In genomic region chr7:27608776-27609495, GRCh38 we compare ENCODE assay signal across 18 cellular contexts. TPM values are rescaled to one million over a fixed set of nuclear protein-coding genes. Genes with fewer than 3 reads are reported as not detected.
DNase-seq lines count a peak whose midpoint lies in the region; ATAC-seq, FAIRE-seq and TF ChIP-seq lines count a peak whose summit lies in the region.
"Had no signal": no experiment of that assay in that cellular context is flagged by ENCODE, and none has a peak within 500 bp of the region (broad histone marks: within the 10 kb centered on the region; RNA-seq: fewer than 3 reads in every experiment).

No MANE protein-coding gene starts in this region.

- DNase-seq in H54 (ENCODE audit: insufficient read length, low spot score) (no peak), Panc1 (ENCODE audit: low read depth, low spot score) (no peak), endothelial cell of umbilical vein (ENCODE audit: low read depth, low spot score) (peak; percentile 29), renal cortical epithelial cell (ENCODE audit: low read depth) (peak; percentile 50), uterus (no peak), SK-N-DZ (ENCODE audit: low spot score) (no peak)
- DNase-seq: activated CD4-positive, alpha-beta T cell treated with anti-CD3 and anti-CD28 coated beads, Interleukin-2, amount 50 U/mL, for 48 hours; activated T-cell treated with anti-CD3 and anti-CD28 coated beads, Interleukin-2, amount 50 U/mL, for 24 hours; BE2C; hypothalamus; left colon; NCI-H1930; NCI-H526; PC-3; stimulated activated naive CD8-positive, alpha-beta T cell treated with anti-CD3 and anti-CD28 coated beads, Interleukin-15, Interleukin-2, amounts not matched to agents 100 U/mL and 50 U/mL, for 24 hours had no signal

- CTCF ChIA-PET in Panc1 (lab: Charles Lee) (no interaction called here), endothelial cell of umbilical vein (lab: Charles Lee) (interaction anchor here (0.5 to 1.1 kb wide), 3 partner anchors 41 to 413 kb away, joined by 3 to 4 read pairs (median 3); no protein-coding TSS in a partner anchor)

- BruUV-seq in Panc1 (replicated peaks; lab: Mats Ljungman, UMichigan) (no TSS peak), endothelial cell of umbilical vein (replicated peaks; lab: Mats Ljungman, UMichigan) (no TSS peak)

- H3K4me3 ChIP-seq in Panc1 (ENCODE audit: low read depth in 2 of 2, low read length in 2 of 2) (no peak overlapping the region), endothelial cell of umbilical vein (replicated peaks in 1 of 3; ENCODE audit: insufficient read depth in 1 of 3, low read depth in 1 of 3, low read length in 3 of 3) (no peak overlapping the region), uterus (no peak overlapping the region)

- dilution Hi-C loops in endothelial cell of umbilical vein (cut with MboI; ENCODE audit: extremely low pct_ligation_motif_present, low sequenced_read_pairs) = no loop called here

- peak; percentile 89 for FAIRE-seq in H54 (lab: Jason Lieb, UNC)
- FAIRE-seq in endothelial cell of umbilical vein (lab: Jason Lieb, UNC) = no peak

- H3K4me1 ChIP-seq in Panc1 (ENCODE audit: control insufficient read depth, insufficient read depth, low read length) = peaks cover 41% of the 10 kb centered on the region
- H3K4me1 ChIP-seq in endothelial cell of umbilical vein (ENCODE audit: control insufficient read depth, extremely low read depth, insufficient read depth, low read length) = peaks cover 25% of the 10 kb centered on the region
- H3K4me1 ChIP-seq in uterus = no peaks in the 10 kb centered on the region

- no peaks in the 10 kb centered on the region for H3K9me1 ChIP-seq in endothelial cell of umbilical vein (replicated peaks; ENCODE audit: control insufficient read depth, extremely low read depth, insufficient read depth, low read length)

- in situ Hi-C loops in Panc1 (cut with HindIII; ENCODE audit: low pct_unique_long_range_greater_than_20kb, low sequenced_read_pairs) = no loop called here

- intact Hi-C loops in Panc1 (cut with micrococcal nuclease; ENCODE audit: unreplicated experiment) = loop anchor here (5.0 kb wide), 1 partner anchor 412 kb away; no protein-coding TSS in a partner anchor
- intact Hi-C loops in endothelial cell of umbilical vein (cut with micrococcal nuclease) = loop anchor here (5.0 to 10.0 kb wide), 3 partner anchors 68 to 1407 kb away; partner anchors contain the start of genes CBX3 and HNRNPA2B1
- intact Hi-C loops in uterus (cut with DNase I; ENCODE audit: low total_unique reads) = no loop called here

- H3K27me3 ChIP-seq in Panc1 (ENCODE audit: control insufficient read depth, insufficient read depth, low read length) (no peaks in the 10 kb centered on the region), endothelial cell of umbilical vein (ENCODE audit: control insufficient read depth in 2 of 2, insufficient read depth in 2 of 2, low read length in 2 of 2) (no peaks in the 10 kb centered on the region), uterus (no peaks in the 10 kb centered on the region)
- H3K27me3 ChIP-seq: BE2C, neutrophil had no signal

- no peaks in the 10 kb centered on the region for H3K79me2 ChIP-seq in endothelial cell of umbilical vein (ENCODE audit: control insufficient read depth, insufficient read depth, low read length)

- ATAC-seq in Panc1 = peak; percentile 59
- ATAC-seq in GM18511 (IDR thresholded peaks at IDR 0.05; ENCODE audit: unreplicated experiment) = no peak
- ATAC-seq in GM19455 (IDR thresholded peaks at IDR 0.05; ENCODE audit: unreplicated experiment) = no peak
- ATAC-seq: left colon; PC-3; stimulated activated naive CD8-positive, alpha-beta T cell treated with anti-CD3 and anti-CD28 coated beads, Interleukin-15, Interleukin-2, amounts not matched to agents 100 U/mL and 50 U/mL, for 24 hours had no signal

- TF ChIP-seq POLR2A in H54 (IDR thresholded peaks at IDR 0.05; ENCODE audit: low read depth, low read length) = no peak
- TF ChIP-seq POLR2A in endothelial cell of umbilical vein (IDR thresholded peaks at IDR 0.05; ENCODE audit: low read depth, low read length) = no peak
- no peak for TF ChIP-seq POLR2A in uterus (IDR thresholded peaks at IDR 0.05)

- no peak overlapping the region for H3K4me2 ChIP-seq in endothelial cell of umbilical vein (ENCODE audit: insufficient read depth, low read length)

- H3K36me3 ChIP-seq in Panc1 (ENCODE audit: control insufficient read depth, insufficient read depth, low read length) (no peaks in the 10 kb centered on the region), endothelial cell of umbilical vein (ENCODE audit: control insufficient read depth in 2 of 2, extremely low read depth in 1 of 2, insufficient read depth in 2 of 2, low read length in 2 of 2) (no peaks in the 10 kb centered on the region), uterus (no peaks in the 10 kb centered on the region)
- H3K36me3 ChIP-seq: BE2C, neutrophil had no signal

- no peaks in the 10 kb centered on the region for H3K9me3 ChIP-seq in Panc1 (ENCODE audit: control insufficient read depth, insufficient read depth, low read depth, low read length)
- no peaks in the 10 kb centered on the region for H3K9me3 ChIP-seq in endothelial cell of umbilical vein (replicated peaks; ENCODE audit: control insufficient read depth, insufficient read depth, low read length)
- H3K9me3 ChIP-seq in uterus = no peaks in the 10 kb centered on the region
- H3K9me3 ChIP-seq: BE2C, neutrophil had no signal

- POLR2A ChIA-PET in Panc1 (lab: Charles Lee) (interaction anchor here (0.6 kb wide), 1 partner anchor 380 kb away, joined by 10 read pairs; no protein-coding TSS in a partner anchor), endothelial cell of umbilical vein (lab: Charles Lee) (no interaction called here)

- no peaks in the 10 kb centered on the region for H4K20me1 ChIP-seq in endothelial cell of umbilical vein (replicated peaks; ENCODE audit: control insufficient read depth, extremely low read depth, insufficient read depth, low read length)

- H3K27ac ChIP-seq in Panc1 (ENCODE audit: low read length) (peak overlapping the region; percentile 34; the same call in 1 of the 2 replicates), endothelial cell of umbilical vein (ENCODE audit: insufficient read depth, low read depth, low read length) (no peak overlapping the region), uterus (no peak overlapping the region)
- H3K27ac ChIP-seq: neutrophil had no signal

- H2AFZ ChIP-seq in endothelial cell of umbilical vein (ENCODE audit: low read depth, low read length) = no peak overlapping the region

- no peak for TF ChIP-seq CTCF in Panc1 (IDR thresholded peaks at IDR 0.05)
- no peak for TF ChIP-seq CTCF in endothelial cell of umbilical vein (IDR thresholded peaks at IDR 0.05; ENCODE audit: extremely low read depth in 1 of 2, insufficient read depth in 1 of 2, low read depth in 1 of 2, low read length in 2 of 2)
- TF ChIP-seq CTCF in uterus (IDR thresholded peaks at IDR 0.05) = no peak

- no peak overlapping the region for H3K9ac ChIP-seq in endothelial cell of umbilical vein (replicated peaks; ENCODE audit: extremely low read depth, insufficient read depth, low read length)

TF ChIP-seq in endothelial cell of umbilical vein, 7 proteins besides CTCF, POLR2A, EP300 and RAD21:
- TF ChIP-seq POLR2AphosphoS5 (IDR thresholded peaks at IDR 0.05; ENCODE audit: insufficient read depth, low read depth, low read length) = no peak
- TF ChIP-seq JUN (IDR thresholded peaks at IDR 0.05; ENCODE audit: borderline replicate concordance, insufficient read depth, insufficient read length, low read depth) = no peak
- no peak for TF ChIP-seq FOS (IDR thresholded peaks at IDR 0.05; ENCODE audit: borderline replicate concordance, insufficient read depth, low read length)
- no peak for TF ChIP-seq MAX (IDR thresholded peaks at IDR 0.05; ENCODE audit: insufficient read depth, insufficient read length)
- no peak for TF ChIP-seq GATA2 (IDR thresholded peaks at IDR 0.05; ENCODE audit: insufficient read depth, insufficient read length, low read depth, low read length)
- no peak for TF ChIP-seq EZH2 (IDR thresholded peaks at IDR 0.05; ENCODE audit: borderline replicate concordance, low read depth, low read length, severe bottlenecking)
- no peak for TF ChIP-seq MYC (IDR thresholded peaks at IDR 0.05; ENCODE audit: low read depth, low read length)
TF ChIP-seq in endothelial cell of umbilical vein: peak in this region for 0.

RNA-seq across cellular contexts. Expression of gene HIBADH, which starts 53.7 kb away (rescaled TPM):
- total RNA-seq in Panc1 (2021; ENCODE audit: unreplicated experiment) (31.2 TPM), endothelial cell of umbilical vein (19.7 and 22.6 TPM in 2 replicates), renal cortical epithelial cell (87.5 and 129 TPM in 2 replicates), uterus (10 to 100 TPM; 38.9 to 58.8 (median 52.2) TPM)
- 34.4 TPM for polyA plus RNA-seq in Panc1 (2012; ENCODE audit: insufficient read length)
- 25.0 and 30.5 TPM in 2 replicates for polyA plus RNA-seq in endothelial cell of umbilical vein
- polyA plus RNA-seq in endothelial cell of umbilical vein (2011; cell fraction: cytosol; rRNA removed) = 39.3 and 42.7 TPM in 2 replicates
- polyA plus RNA-seq in endothelial cell of umbilical vein (2011; cell fraction: nucleus; rRNA removed) = 22.2 and 24.4 TPM in 2 replicates
- 27.2 and 30.2 TPM in 2 replicates for polyA plus RNA-seq in endothelial cell of umbilical vein (2012)
- 20.6 and 24.8 TPM in 2 replicates for polyA minus RNA-seq in endothelial cell of umbilical vein
- 8.8 TPM for polyA minus RNA-seq in endothelial cell of umbilical vein (2011; cell fraction: cytosol; rRNA and poly(A)+ RNA removed)
- 11.2 and 13.6 TPM in 2 replicates for polyA minus RNA-seq in endothelial cell of umbilical vein (2011; cell fraction: nucleus; rRNA and poly(A)+ RNA removed)
- polyA plus RNA-seq in SK-N-DZ (2014; cell fraction: cytosol; rRNA removed) = 39.4 and 41.4 TPM in 2 replicates
- 32.9 and 36.4 TPM in 2 replicates for polyA plus RNA-seq in SK-N-DZ (2014; cell fraction: nucleus; rRNA removed)

Comparison
In these comparisons a context has a peak if more than half of its experiments do, and no peak if none do; other contexts are left out.
1. DNase-seq: peak in endothelial cell of umbilical vein (single experiment) and renal cortical epithelial cell (single experiment); none in H54 (single experiment), Panc1 (single experiment), uterus (0 of 2) and SK-N-DZ (single experiment).